8 cellular contexts compared by ENCODE assay signal in genomic region chr1:214506972-214507431, GRCh38. TPM values are rescaled to one million over a fixed set of nuclear protein-coding genes. Genes with fewer than 3 reads are reported as not detected.
A peak's percentile ranks its signal among the peaks of the same experiment; 100 is the strongest.
DNase-seq lines count a peak whose midpoint lies in the region; ATAC-seq and TF ChIP-seq lines count a peak whose summit lies in the region.

No MANE protein-coding gene starts in this region.

- DNase-seq in NCI-H82 (lab: John Stamatoyannopoulos, UW) (peak; percentile 84), right lobe of liver (no peak), spleen (no peak), hypothalamus (lab: John Stamatoyannopoulos, UW) (no peak), G401 (ENCODE audit: low spot score) (no peak)
- no peak for DNase-seq in activated effector memory CD4-positive, alpha-beta T cell treated with anti-CD3 and anti-CD28 coated beads, Interleukin-2, amount 50 U/mL, for 16 hours

- H3K36me3 ChIP-seq in right lobe of liver (no peaks in the 10 kb centered on the region), spleen (no peaks in the 10 kb centered on the region)

- TF ChIP-seq POLR2A in right lobe of liver (IDR thresholded peaks at IDR 0.05) (no peak), spleen (IDR thresholded peaks at IDR 0.05) (no peak)

- no peak overlapping the region for H3K4me3 ChIP-seq in right lobe of liver
- no peak overlapping the region for H3K4me3 ChIP-seq in spleen

- 29% methylated on average over 2 of the region's 2 CpGs for WGBS in right lobe of liver (ENCODE audit: insufficient coverage, low coverage, low lambda C conversion rate, missing lambda C conversion rate)
- WGBS in spleen, 5 donors: 52 to 78% (median 59%) methylated on average over 2 of the region's 2 CpGs

- TF ChIP-seq CTCF in right lobe of liver (IDR thresholded peaks at IDR 0.05) (no peak), spleen (IDR thresholded peaks at IDR 0.05 in 8 of 11, conservative IDR thresholded peaks at IDR 0.05 in 3 of 11) (no peak)

- H3K27ac ChIP-seq in right lobe of liver (no peak overlapping the region), spleen (no peak overlapping the region)

- no peaks in the 10 kb centered on the region for H3K9me3 ChIP-seq in right lobe of liver
- H3K9me3 ChIP-seq in spleen: peaks cover 0 to 4% (median 0%) of the 10 kb centered on the region in 8 donors

- H3K27me3 ChIP-seq in right lobe of liver: no peaks in the 10 kb centered on the region
- H3K27me3 ChIP-seq in spleen (replicated peaks in 1 of 7): no peaks in the 10 kb centered on the region

- ATAC-seq in GM18907 (IDR thresholded peaks at IDR 0.05; ENCODE audit: unreplicated experiment): peak; percentile 92
- ATAC-seq in HG02759 (IDR thresholded peaks at IDR 0.05; ENCODE audit: unreplicated experiment): peak; percentile 77
- ATAC-seq in right lobe of liver: peak in 3 of 4 donors; percentile 45 to 87 (median 57)

- intact Hi-C loops in right lobe of liver (cut with DNase I) (no loop called here), spleen (cut with DNase I; ENCODE audit: low total_unique reads) (no loop called here)

- in situ Hi-C loops in G401 (cut with HindIII; ENCODE audit: low sequenced_read_pairs): no loop called here

- H3K4me1 ChIP-seq in right lobe of liver: no peaks in the 10 kb centered on the region
- H3K4me1 ChIP-seq in spleen: no peaks in the 10 kb centered on the region

RNA-seq across cellular contexts. Expression of gene PTPN14, which starts 44.4 kb away (rescaled TPM):
- 1 to 10 TPM; 1.6 to 4.6 (median 2.1) TPM for total RNA-seq in right lobe of liver
- 10 to 100 TPM; 12.6 to 28.5 (median 21.6) TPM for total RNA-seq in spleen
- polyA plus RNA-seq in spleen: 1 to 10 TPM in 2 of 3 donors, under 1 TPM in 1; 0.83 to 4.0 (median 1.2) TPM
- total RNA-seq in G401 (2014; rRNA removed; shearing (Covaris generic)): 8.9 and 9.7 TPM in 2 replicates
